In the genomic region with DNA sequence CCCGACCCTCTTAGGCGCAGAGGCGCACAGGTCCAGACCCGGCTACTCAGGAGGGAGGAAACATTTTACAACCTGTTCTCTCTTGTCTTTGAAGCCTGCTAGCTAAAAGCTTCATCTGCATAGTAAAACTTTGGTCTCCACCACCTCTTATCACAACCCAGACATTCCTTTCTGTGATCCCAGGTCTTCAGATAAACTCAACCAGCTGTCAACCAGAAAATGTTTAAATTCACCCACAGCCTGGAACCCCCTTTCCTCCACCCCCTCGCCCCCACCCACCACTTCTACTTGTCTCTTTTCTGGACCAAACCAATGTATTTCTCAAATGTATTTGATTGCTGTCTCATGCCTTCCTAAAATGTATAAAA, we compare ENCODE assay signal across 7 cellular contexts.
DNase-seq lines count a peak whose midpoint lies in the region; ATAC-seq and TF ChIP-seq lines count a peak whose summit lies in the region.
"Not testable (repeated sequence)": the region's sequence is repeated elsewhere in the genome, so short reads cannot be mapped to it uniquely, and the experiment has no call there.

No MANE protein-coding gene starts in this region.

- peak overlapping the region; percentile 37 for H3K4me3 Mint-ChIP-seq in activated naive CD4-positive, alpha-beta T cell treated with anti-CD3 and anti-CD28 coated beads, Interleukin-2, amount 10 ng/mL, durations not matched to agents 7 days and 5 days
- H3K4me3 Mint-ChIP-seq in endothelial cell (ENCODE audit: unreplicated experiment) (peak overlapping the region; percentile 81), memory B cell (peak overlapping the region; percentile 34)

- not testable (repeated sequence) for H3K9ac ChIP-seq in HUES64 (ENCODE audit: low read depth, low read length)

- peak; percentile 50 for DNase-seq in activated CD8-positive, alpha-beta memory T cell treated with anti-CD3 and anti-CD28 coated beads for 24 hours
- not testable (repeated sequence) for DNase-seq in activated naive CD4-positive, alpha-beta T cell treated with anti-CD3 and anti-CD28 coated beads, Interleukin-2, amount 10 ng/mL, durations not matched to agents 7 days and 5 days; endothelial cell (ENCODE audit: low spot score)
- DNase-seq in memory B cell (ENCODE audit: low spot score in 2 of 2) = peak in 1 of 2 donors; percentile 3

- not testable (repeated sequence) for H3K27ac Mint-ChIP-seq in activated naive CD4-positive, alpha-beta T cell treated with anti-CD3 and anti-CD28 coated beads, Interleukin-2, amount 10 ng/mL, durations not matched to agents 7 days and 5 days; endothelial cell (ENCODE audit: unreplicated experiment); memory B cell

- H3K36me3 ChIP-seq in HUES64 (ENCODE audit: insufficient read depth, low read length) = not testable (repeated sequence)

- H3K27ac ChIP-seq in HUES64 (ENCODE audit: low read depth, low read length) = not testable (repeated sequence)

- not testable (repeated sequence) for H3K9me3 ChIP-seq in HUES64 (ENCODE audit: insufficient read depth, low read depth, low read length)

- not testable (repeated sequence) for H3K4me1 ChIP-seq in HUES64 (ENCODE audit: insufficient read depth, low read length)

- not testable (repeated sequence) for H3K27me3 ChIP-seq in HUES64 (ENCODE audit: insufficient read depth, low read length)

- not testable (repeated sequence) for H3K9me3 Mint-ChIP-seq in activated naive CD4-positive, alpha-beta T cell treated with anti-CD3 and anti-CD28 coated beads, Interleukin-2, amount 10 ng/mL, durations not matched to agents 7 days and 5 days; endothelial cell (ENCODE audit: unreplicated experiment); memory B cell

- not testable (repeated sequence) for H3K4me1 Mint-ChIP-seq in activated naive CD4-positive, alpha-beta T cell treated with anti-CD3 and anti-CD28 coated beads, Interleukin-2, amount 10 ng/mL, durations not matched to agents 7 days and 5 days; endothelial cell (ENCODE audit: unreplicated experiment); memory B cell

- not testable (repeated sequence) for H3K36me3 Mint-ChIP-seq in activated naive CD4-positive, alpha-beta T cell treated with anti-CD3 and anti-CD28 coated beads, Interleukin-2, amount 10 ng/mL, durations not matched to agents 7 days and 5 days; endothelial cell (ENCODE audit: low read depth, unreplicated experiment); memory B cell

- ATAC-seq in GM18508 (IDR thresholded peaks at IDR 0.05; ENCODE audit: insufficient read depth, unreplicated experiment) (peak; percentile 25), HG03060 (IDR thresholded peaks at IDR 0.05; ENCODE audit: low read depth, unreplicated experiment) (peak; percentile 17)
- not testable (repeated sequence) for ATAC-seq in memory B cell (ENCODE audit: low read depth)

- CTCF ChIA-PET in activated naive CD4-positive, alpha-beta T cell treated with anti-CD3 and anti-CD28 coated beads, Interleukin-2, amount 10 ng/mL, durations not matched to agents 7 days and 5 days (lab: Charles Lee) = not testable (repeated sequence)

- peak overlapping the region; percentile 41; the same call in 1 of the 2 replicates for H3K4me3 ChIP-seq in HUES64 (ENCODE audit: low read length)

- H3K27me3 Mint-ChIP-seq in activated naive CD4-positive, alpha-beta T cell treated with anti-CD3 and anti-CD28 coated beads, Interleukin-2, amount 10 ng/mL, durations not matched to agents 7 days and 5 days; endothelial cell (ENCODE audit: unreplicated experiment); memory B cell: not testable (repeated sequence)

- no CpG with 5 or more reads among the region's 5 CpGs for WGBS in HUES64

- TF ChIP-seq CTCF in endothelial cell (IDR thresholded peaks at IDR 0.05; ENCODE audit: unreplicated experiment) = not testable (repeated sequence)
